1 cellular context compared by ENCODE assay signal in the genomic region with DNA sequence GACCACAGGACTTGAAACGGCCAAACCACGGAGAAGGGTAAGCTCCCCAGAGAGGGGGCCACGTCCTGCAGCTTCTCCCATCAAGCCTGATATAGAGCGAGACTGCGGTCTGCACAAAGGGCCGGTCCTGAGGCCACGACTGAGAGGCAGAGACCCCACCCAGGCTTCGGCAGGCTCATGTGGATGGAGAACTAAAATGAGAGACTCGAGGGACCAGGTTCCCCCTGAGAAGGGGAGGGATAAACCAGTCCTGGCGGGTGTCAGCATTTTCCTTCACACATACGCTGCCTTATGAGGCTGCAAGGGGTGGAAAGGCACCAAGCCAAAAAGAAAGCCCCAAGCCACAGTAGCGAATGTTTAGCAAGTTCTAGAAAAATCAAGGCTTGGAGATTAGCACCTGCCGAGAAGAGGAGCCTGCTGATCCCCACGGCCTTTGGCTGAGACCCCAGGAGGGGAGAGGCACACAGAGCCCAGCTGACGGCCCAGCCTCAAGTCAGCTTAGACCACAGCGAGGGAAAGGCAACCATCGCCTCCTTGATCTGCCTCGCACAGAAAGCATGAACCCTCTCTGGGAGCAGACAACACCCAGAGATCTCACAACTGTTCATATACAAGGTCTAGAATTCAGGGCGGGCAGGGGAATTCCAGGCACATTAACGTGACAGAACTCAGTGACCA.
TF ChIP-seq lines count a peak whose summit lies in the region.

No MANE protein-coding gene starts in this region.

TF ChIP-seq in GM12878, 131 proteins besides CTCF, POLR2A, EP300 and RAD21 (continued from another document and continues in another):
- TF ChIP-seq, protein P1, sequence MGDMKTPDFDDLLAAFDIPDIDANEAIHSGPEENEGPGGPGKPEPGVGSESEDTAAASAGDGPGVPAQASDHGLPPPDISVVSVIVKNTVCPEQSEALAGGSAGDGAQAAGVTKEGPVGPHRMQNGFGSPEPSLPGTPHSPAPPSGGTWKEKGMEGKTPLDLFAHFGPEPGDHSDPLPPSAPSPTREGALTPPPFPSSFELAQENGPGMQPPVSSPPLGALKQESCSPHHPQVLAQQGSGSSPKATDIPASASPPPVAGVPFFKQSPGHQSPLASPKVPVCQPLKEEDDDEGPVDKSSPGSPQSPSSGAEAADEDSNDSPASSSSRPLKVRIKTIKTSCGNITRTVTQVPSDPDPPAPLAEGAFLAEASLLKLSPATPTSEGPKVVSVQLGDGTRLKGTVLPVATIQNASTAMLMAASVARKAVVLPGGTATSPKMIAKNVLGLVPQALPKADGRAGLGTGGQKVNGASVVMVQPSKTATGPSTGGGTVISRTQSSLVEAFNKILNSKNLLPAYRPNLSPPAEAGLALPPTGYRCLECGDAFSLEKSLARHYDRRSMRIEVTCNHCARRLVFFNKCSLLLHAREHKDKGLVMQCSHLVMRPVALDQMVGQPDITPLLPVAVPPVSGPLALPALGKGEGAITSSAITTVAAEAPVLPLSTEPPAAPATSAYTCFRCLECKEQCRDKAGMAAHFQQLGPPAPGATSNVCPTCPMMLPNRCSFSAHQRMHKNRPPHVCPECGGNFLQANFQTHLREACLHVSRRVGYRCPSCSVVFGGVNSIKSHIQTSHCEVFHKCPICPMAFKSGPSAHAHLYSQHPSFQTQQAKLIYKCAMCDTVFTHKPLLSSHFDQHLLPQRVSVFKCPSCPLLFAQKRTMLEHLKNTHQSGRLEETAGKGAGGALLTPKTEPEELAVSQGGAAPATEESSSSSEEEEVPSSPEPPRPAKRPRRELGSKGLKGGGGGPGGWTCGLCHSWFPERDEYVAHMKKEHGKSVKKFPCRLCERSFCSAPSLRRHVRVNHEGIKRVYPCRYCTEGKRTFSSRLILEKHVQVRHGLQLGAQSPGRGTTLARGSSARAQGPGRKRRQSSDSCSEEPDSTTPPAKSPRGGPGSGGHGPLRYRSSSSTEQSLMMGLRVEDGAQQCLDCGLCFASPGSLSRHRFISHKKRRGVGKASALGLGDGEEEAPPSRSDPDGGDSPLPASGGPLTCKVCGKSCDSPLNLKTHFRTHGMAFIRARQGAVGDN (IDR thresholded peaks at IDR 0.05): no peak
- TF ChIP-seq PAX8 (IDR thresholded peaks at IDR 0.05) (no peak), SREBF2 (IDR thresholded peaks at IDR 0.05; ENCODE audit: low read length) (no peak), FOXK2 (IDR thresholded peaks at IDR 0.05) (peak; percentile 75), CHD4 (IDR thresholded peaks at IDR 0.05) (no peak), MEF2B (IDR thresholded peaks at IDR 0.05; ENCODE audit: partially characterized antibody, poor library complexity, severe bottlenecking) (peak; percentile 88), SPI1 (IDR thresholded peaks at IDR 0.05; ENCODE audit: borderline replicate concordance, insufficient read depth, low read depth, low read length) (no peak), YBX1 (IDR thresholded peaks at IDR 0.05) (no peak), BHLHE40 (IDR thresholded peaks at IDR 0.05; ENCODE audit: borderline replicate concordance in 1 of 2, low read depth in 2 of 2, low read length in 1 of 2) (peak in 1 of 2 experiments; percentile 54; a peak in 2 of 4 replicates), SP1 (IDR thresholded peaks at IDR 0.05; ENCODE audit: low read depth, low read length) (no peak), ZNF24 (IDR thresholded peaks at IDR 0.05) (no peak), ZBED1 (IDR thresholded peaks at IDR 0.05; ENCODE audit: borderline replicate concordance) (no peak), BCL11A (IDR thresholded peaks at IDR 0.05; ENCODE audit: low read depth, low read length) (0 out of 2 replicates have a peak, but pooled peaks have one; percentile 15), CEBPB (IDR thresholded peaks at IDR 0.05; ENCODE audit: borderline replicate concordance in 1 of 2, low read depth in 2 of 2, low read length in 2 of 2) (no peak), ATF7 (IDR thresholded peaks at IDR 0.05; ENCODE audit: low read depth) (peak; percentile 69), KAT2A (conservative IDR thresholded peaks at IDR 0.05; ENCODE audit: control insufficient read depth, low read depth, low read length) (no peak), SREBF1 (IDR thresholded peaks at IDR 0.05; ENCODE audit: low read length) (no peak)
- TF ChIP-seq, protein P2, sequence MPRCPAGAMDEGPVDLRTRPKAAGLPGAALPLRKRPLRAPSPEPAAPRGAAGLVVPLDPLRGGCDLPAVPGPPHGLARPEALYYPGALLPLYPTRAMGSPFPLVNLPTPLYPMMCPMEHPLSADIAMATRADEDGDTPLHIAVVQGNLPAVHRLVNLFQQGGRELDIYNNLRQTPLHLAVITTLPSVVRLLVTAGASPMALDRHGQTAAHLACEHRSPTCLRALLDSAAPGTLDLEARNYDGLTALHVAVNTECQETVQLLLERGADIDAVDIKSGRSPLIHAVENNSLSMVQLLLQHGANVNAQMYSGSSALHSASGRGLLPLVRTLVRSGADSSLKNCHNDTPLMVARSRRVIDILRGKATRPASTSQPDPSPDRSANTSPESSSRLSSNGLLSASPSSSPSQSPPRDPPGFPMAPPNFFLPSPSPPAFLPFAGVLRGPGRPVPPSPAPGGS (IDR thresholded peaks at IDR 0.05; ENCODE audit: borderline replicate concordance, insufficient read depth, low read depth, low read length, poor library complexity, severe bottlenecking): no peak
- TF ChIP-seq, protein P3, sequence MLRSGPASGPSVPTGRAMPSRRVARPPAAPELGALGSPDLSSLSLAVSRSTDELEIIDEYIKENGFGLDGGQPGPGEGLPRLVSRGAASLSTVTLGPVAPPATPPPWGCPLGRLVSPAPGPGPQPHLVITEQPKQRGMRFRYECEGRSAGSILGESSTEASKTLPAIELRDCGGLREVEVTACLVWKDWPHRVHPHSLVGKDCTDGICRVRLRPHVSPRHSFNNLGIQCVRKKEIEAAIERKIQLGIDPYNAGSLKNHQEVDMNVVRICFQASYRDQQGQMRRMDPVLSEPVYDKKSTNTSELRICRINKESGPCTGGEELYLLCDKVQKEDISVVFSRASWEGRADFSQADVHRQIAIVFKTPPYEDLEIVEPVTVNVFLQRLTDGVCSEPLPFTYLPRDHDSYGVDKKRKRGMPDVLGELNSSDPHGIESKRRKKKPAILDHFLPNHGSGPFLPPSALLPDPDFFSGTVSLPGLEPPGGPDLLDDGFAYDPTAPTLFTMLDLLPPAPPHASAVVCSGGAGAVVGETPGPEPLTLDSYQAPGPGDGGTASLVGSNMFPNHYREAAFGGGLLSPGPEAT (IDR thresholded peaks at IDR 0.05; ENCODE audit: low read depth): peak; percentile 60
- TF ChIP-seq, protein P4, sequence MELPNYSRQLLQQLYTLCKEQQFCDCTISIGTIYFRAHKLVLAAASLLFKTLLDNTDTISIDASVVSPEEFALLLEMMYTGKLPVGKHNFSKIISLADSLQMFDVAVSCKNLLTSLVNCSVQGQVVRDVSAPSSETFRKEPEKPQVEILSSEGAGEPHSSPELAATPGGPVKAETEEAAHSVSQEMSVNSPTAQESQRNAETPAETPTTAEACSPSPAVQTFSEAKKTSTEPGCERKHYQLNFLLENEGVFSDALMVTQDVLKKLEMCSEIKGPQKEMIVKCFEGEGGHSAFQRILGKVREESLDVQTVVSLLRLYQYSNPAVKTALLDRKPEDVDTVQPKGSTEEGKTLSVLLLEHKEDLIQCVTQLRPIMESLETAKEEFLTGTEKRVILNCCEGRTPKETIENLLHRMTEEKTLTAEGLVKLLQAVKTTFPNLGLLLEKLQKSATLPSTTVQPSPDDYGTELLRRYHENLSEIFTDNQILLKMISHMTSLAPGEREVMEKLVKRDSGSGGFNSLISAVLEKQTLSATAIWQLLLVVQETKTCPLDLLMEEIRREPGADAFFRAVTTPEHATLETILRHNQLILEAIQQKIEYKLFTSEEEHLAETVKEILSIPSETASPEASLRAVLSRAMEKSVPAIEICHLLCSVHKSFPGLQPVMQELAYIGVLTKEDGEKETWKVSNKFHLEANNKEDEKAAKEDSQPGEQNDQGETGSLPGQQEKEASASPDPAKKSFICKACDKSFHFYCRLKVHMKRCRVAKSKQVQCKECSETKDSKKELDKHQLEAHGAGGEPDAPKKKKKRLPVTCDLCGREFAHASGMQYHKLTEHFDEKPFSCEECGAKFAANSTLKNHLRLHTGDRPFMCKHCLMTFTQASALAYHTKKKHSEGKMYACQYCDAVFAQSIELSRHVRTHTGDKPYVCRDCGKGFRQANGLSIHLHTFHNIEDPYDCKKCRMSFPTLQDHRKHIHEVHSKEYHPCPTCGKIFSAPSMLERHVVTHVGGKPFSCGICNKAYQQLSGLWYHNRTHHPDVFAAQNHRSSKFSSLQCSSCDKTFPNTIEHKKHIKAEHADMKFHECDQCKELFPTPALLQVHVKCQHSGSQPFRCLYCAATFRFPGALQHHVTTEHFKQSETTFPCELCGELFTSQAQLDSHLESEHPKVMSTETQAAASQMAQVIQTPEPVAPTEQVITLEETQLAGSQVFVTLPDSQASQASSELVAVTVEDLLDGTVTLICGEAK (IDR thresholded peaks at IDR 0.05; ENCODE audit: borderline replicate concordance): no peak
- TF ChIP-seq, protein P5, sequence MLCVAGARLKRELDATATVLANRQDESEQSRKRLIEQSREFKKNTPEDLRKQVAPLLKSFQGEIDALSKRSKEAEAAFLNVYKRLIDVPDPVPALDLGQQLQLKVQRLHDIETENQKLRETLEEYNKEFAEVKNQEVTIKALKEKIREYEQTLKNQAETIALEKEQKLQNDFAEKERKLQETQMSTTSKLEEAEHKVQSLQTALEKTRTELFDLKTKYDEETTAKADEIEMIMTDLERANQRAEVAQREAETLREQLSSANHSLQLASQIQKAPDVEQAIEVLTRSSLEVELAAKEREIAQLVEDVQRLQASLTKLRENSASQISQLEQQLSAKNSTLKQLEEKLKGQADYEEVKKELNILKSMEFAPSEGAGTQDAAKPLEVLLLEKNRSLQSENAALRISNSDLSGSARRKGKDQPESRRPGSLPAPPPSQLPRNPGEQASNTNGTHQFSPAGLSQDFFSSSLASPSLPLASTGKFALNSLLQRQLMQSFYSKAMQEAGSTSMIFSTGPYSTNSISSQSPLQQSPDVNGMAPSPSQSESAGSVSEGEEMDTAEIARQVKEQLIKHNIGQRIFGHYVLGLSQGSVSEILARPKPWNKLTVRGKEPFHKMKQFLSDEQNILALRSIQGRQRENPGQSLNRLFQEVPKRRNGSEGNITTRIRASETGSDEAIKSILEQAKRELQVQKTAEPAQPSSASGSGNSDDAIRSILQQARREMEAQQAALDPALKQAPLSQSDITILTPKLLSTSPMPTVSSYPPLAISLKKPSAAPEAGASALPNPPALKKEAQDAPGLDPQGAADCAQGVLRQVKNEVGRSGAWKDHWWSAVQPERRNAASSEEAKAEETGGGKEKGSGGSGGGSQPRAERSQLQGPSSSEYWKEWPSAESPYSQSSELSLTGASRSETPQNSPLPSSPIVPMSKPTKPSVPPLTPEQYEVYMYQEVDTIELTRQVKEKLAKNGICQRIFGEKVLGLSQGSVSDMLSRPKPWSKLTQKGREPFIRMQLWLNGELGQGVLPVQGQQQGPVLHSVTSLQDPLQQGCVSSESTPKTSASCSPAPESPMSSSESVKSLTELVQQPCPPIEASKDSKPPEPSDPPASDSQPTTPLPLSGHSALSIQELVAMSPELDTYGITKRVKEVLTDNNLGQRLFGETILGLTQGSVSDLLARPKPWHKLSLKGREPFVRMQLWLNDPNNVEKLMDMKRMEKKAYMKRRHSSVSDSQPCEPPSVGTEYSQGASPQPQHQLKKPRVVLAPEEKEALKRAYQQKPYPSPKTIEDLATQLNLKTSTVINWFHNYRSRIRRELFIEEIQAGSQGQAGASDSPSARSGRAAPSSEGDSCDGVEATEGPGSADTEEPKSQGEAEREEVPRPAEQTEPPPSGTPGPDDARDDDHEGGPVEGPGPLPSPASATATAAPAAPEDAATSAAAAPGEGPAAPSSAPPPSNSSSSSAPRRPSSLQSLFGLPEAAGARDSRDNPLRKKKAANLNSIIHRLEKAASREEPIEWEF (IDR thresholded peaks at IDR 0.05; ENCODE audit: insufficient replicate concordance, low read depth, low read length): no peak
- TF ChIP-seq, protein P6, sequence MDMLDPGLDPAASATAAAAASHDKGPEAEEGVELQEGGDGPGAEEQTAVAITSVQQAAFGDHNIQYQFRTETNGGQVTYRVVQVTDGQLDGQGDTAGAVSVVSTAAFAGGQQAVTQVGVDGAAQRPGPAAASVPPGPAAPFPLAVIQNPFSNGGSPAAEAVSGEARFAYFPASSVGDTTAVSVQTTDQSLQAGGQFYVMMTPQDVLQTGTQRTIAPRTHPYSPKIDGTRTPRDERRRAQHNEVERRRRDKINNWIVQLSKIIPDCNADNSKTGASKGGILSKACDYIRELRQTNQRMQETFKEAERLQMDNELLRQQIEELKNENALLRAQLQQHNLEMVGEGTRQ (IDR thresholded peaks at IDR 0.05; ENCODE audit: borderline replicate concordance, low read depth, low read length): no peak
- TF ChIP-seq, protein P7, sequence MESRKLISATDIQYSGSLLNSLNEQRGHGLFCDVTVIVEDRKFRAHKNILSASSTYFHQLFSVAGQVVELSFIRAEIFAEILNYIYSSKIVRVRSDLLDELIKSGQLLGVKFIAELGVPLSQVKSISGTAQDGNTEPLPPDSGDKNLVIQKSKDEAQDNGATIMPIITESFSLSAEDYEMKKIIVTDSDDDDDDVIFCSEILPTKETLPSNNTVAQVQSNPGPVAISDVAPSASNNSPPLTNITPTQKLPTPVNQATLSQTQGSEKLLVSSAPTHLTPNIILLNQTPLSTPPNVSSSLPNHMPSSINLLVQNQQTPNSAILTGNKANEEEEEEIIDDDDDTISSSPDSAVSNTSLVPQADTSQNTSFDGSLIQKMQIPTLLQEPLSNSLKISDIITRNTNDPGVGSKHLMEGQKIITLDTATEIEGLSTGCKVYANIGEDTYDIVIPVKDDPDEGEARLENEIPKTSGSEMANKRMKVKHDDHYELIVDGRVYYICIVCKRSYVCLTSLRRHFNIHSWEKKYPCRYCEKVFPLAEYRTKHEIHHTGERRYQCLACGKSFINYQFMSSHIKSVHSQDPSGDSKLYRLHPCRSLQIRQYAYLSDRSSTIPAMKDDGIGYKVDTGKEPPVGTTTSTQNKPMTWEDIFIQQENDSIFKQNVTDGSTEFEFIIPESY (IDR thresholded peaks at IDR 0.05): no peak
- TF ChIP-seq, protein P8, sequence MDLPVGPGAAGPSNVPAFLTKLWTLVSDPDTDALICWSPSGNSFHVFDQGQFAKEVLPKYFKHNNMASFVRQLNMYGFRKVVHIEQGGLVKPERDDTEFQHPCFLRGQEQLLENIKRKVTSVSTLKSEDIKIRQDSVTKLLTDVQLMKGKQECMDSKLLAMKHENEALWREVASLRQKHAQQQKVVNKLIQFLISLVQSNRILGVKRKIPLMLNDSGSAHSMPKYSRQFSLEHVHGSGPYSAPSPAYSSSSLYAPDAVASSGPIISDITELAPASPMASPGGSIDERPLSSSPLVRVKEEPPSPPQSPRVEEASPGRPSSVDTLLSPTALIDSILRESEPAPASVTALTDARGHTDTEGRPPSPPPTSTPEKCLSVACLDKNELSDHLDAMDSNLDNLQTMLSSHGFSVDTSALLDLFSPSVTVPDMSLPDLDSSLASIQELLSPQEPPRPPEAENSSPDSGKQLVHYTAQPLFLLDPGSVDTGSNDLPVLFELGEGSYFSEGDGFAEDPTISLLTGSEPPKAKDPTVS (IDR thresholded peaks at IDR 0.05; ENCODE audit: low read depth, low read length): peak; percentile 72
- TF ChIP-seq, protein P9, sequence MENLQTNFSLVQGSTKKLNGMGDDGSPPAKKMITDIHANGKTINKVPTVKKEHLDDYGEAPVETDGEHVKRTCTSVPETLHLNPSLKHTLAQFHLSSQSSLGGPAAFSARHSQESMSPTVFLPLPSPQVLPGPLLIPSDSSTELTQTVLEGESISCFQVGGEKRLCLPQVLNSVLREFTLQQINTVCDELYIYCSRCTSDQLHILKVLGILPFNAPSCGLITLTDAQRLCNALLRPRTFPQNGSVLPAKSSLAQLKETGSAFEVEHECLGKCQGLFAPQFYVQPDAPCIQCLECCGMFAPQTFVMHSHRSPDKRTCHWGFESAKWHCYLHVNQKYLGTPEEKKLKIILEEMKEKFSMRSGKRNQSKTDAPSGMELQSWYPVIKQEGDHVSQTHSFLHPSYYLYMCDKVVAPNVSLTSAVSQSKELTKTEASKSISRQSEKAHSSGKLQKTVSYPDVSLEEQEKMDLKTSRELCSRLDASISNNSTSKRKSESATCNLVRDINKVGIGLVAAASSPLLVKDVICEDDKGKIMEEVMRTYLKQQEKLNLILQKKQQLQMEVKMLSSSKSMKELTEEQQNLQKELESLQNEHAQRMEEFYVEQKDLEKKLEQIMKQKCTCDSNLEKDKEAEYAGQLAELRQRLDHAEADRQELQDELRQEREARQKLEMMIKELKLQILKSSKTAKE (IDR thresholded peaks at IDR 0.05; ENCODE audit: low read depth, poor library complexity, severe bottlenecking): peak; percentile 59
